Comparison of ENCODE assay signal across 8 cellular contexts in genomic region chr16:588639-588888, GRCh38. TPM values are rescaled to one million over a fixed set of nuclear protein-coding genes. Genes with fewer than 3 reads are reported as not detected.
DNase-seq lines count a peak whose midpoint lies in the region; ATAC-seq and TF ChIP-seq lines count a peak whose summit lies in the region.

No MANE protein-coding gene starts in this region.

- peak overlapping the region; percentile 90 for H3K27ac ChIP-seq in GM23248

- intact Hi-C loops in sciatic nerve (cut with DNase I): loop anchor here (10.0 kb wide), 1 partner anchor 66 kb away; no protein-coding TSS in a partner anchor

- H3K4me1 Mint-ChIP-seq in glutamatergic neuron (ENCODE audit: low read depth, unreplicated experiment): peaks cover 27% of the 10 kb centered on the region

- peaks cover 47% of the 10 kb centered on the region for H3K79me2 ChIP-seq in GM23248 (ENCODE audit: insufficient read depth)

- peaks cover 20% of the 10 kb centered on the region for H3K9me3 Mint-ChIP-seq in glutamatergic neuron (ENCODE audit: unreplicated experiment)

- no peak for ATAC-seq in sciatic nerve

- no peaks in the 10 kb centered on the region for H4K20me1 ChIP-seq in GM23248 (ENCODE audit: insufficient read depth)

- DNase-seq in GDM1 (lab: John Stamatoyannopoulos, UW): peak; percentile 37
- peak; percentile 92 for DNase-seq in GM23248
- DNase-seq in NCI-H69 (lab: John Stamatoyannopoulos, UW): peak; percentile 68
- DNase-seq in activated effector memory CD4-positive, alpha-beta T cell treated with Interleukin-2 at 50 U/mL for 16 hours: peak; percentile 48
- peak; percentile 65 for DNase-seq in glutamatergic neuron
- peak; percentile 68 for DNase-seq in sciatic nerve (ENCODE audit: low spot score)
- no peak for DNase-seq in G401 (ENCODE audit: low spot score)
- DNase-seq in iPS-NIHi7 (ENCODE audit: extremely low spot score): no peak

- 0 to 2% methylated on average over 18 to 21 of the region's 21 CpGs for WGBS in GM23248 (ENCODE audit: low coverage in 1 of 2, low lambda C conversion rate in 2 of 2, missing lambda C conversion rate in 2 of 2), 2 experiments

- H3K36me3 ChIP-seq in GM23248 (ENCODE audit: low read depth): no peaks in the 10 kb centered on the region

- H3K4me3 ChIP-seq in GM23248: peak overlapping the region; percentile 78

- peaks cover 24% of the 10 kb centered on the region for H3K27me3 Mint-ChIP-seq in glutamatergic neuron (ENCODE audit: unreplicated experiment)

- H3K36me3 Mint-ChIP-seq in glutamatergic neuron (ENCODE audit: unreplicated experiment): peaks cover 7% of the 10 kb centered on the region

- peak overlapping the region; percentile 83 for H3K27ac Mint-ChIP-seq in glutamatergic neuron (ENCODE audit: unreplicated experiment)

- no peak for TF ChIP-seq CTCF in glutamatergic neuron (IDR thresholded peaks at IDR 0.05; ENCODE audit: partially characterized antibody, unreplicated experiment)

- H3K4me3 Mint-ChIP-seq in glutamatergic neuron (ENCODE audit: unreplicated experiment): peak overlapping the region; percentile 93

- no peaks in the 10 kb centered on the region; the same call in 1 of the 2 replicates for H3F3A ChIP-seq in GM23248 (ENCODE audit: insufficient read depth)

- no peaks in the 10 kb centered on the region for H3K9me2 ChIP-seq in GM23248 (ENCODE audit: insufficient read depth)

- H2AFZ ChIP-seq in GM23248: peak overlapping the region; percentile 31

- H3K9me3 ChIP-seq in GM23248 (ENCODE audit: low read depth): no peaks in the 10 kb centered on the region

- H3K4me1 ChIP-seq in GM23248 (ENCODE audit: insufficient read depth): 0 out of 2 replicates have a peak, but pooled peaks cover 5% of the 10 kb centered on the region

- H3K4me2 ChIP-seq in GM23248 (ENCODE audit: unreplicated experiment): peak overlapping the region; percentile 72

- H3K27me3 ChIP-seq in GM23248 (replicated peaks; ENCODE audit: insufficient read depth): no peaks in the 10 kb centered on the region

- peak overlapping the region; percentile 84 for H3K9ac ChIP-seq in GM23248

- in situ Hi-C loops in GM23248 (cut with MboI): no loop called here
- in situ Hi-C loops in G401 (cut with HindIII; ENCODE audit: low sequenced_read_pairs): no loop called here

RNA-seq across cellular contexts. Expression of gene RAB40C, which starts 1.3 kb away (rescaled TPM):
- 18.8 and 28.3 TPM in 2 replicates for total RNA-seq in GM23248 (2014; rRNA removed; shearing (Covaris generic))
- polyA plus RNA-seq in GM23248 (2016; fragmentation: Nextera tagmentation; extraction: Ambion mirVana): 9.5 TPM in 2 replicates
- total RNA-seq in glutamatergic neuron (ENCODE audit: unreplicated experiment) (48.3 TPM), sciatic nerve (22.5 TPM)
- 28.6 and 32.2 TPM in 2 replicates for total RNA-seq in G401 (2014; rRNA removed; shearing (Covaris generic))

RNA-seq across cellular contexts. Expression of gene PIGQ, which starts 18.8 kb away (rescaled TPM):
- total RNA-seq in GM23248 (2014; rRNA removed; shearing (Covaris generic)): 35.0 and 43.5 TPM in 2 replicates
- polyA plus RNA-seq in GM23248 (2016; fragmentation: Nextera tagmentation; extraction: Ambion mirVana): 31.6 and 33.9 TPM in 2 replicates
- total RNA-seq in glutamatergic neuron (ENCODE audit: unreplicated experiment) (85.0 TPM), sciatic nerve (46.6 TPM)
- total RNA-seq in G401 (2014; rRNA removed; shearing (Covaris generic)): 38.8 and 54.4 TPM in 2 replicates

RNA-seq across cellular contexts. Expression of gene NHLRC4, which starts 21.8 kb away (rescaled TPM):
- 0.11 and 0.13 TPM in 2 replicates for total RNA-seq in GM23248 (2014; rRNA removed; shearing (Covaris generic))
- 0.20 TPM in 1 of 2 replicates, not detected in the other for polyA plus RNA-seq in GM23248 (2016; fragmentation: Nextera tagmentation; extraction: Ambion mirVana)
- total RNA-seq in glutamatergic neuron (ENCODE audit: unreplicated experiment): 3.4 TPM
- 1.2 TPM for total RNA-seq in sciatic nerve
- 2.7 and 4.1 TPM in 2 replicates for total RNA-seq in G401 (2014; rRNA removed; shearing (Covaris generic))

RNA-seq across cellular contexts. Expression of gene PRR35, which starts 28.4 kb away (rescaled TPM):
- not detected in 2 replicates for total RNA-seq in GM23248 (2014; rRNA removed; shearing (Covaris generic))
- polyA plus RNA-seq in GM23248 (2016; fragmentation: Nextera tagmentation; extraction: Ambion mirVana): not detected in 2 replicates
- total RNA-seq in glutamatergic neuron (ENCODE audit: unreplicated experiment) (not detected), sciatic nerve (not detected)
- total RNA-seq in G401 (2014; rRNA removed; shearing (Covaris generic)): 0.41 and 2.3 TPM in 2 replicates

RNA-seq across cellular contexts. Expression of gene WFIKKN1, which starts 42.2 kb away (rescaled TPM):
- not detected in 2 replicates for total RNA-seq in GM23248 (2014; rRNA removed; shearing (Covaris generic))
- not detected in 2 replicates for polyA plus RNA-seq in GM23248 (2016; fragmentation: Nextera tagmentation; extraction: Ambion mirVana)
- total RNA-seq in glutamatergic neuron (ENCODE audit: unreplicated experiment) (61.9 TPM), sciatic nerve (1.5 TPM)
- total RNA-seq in G401 (2014; rRNA removed; shearing (Covaris generic)): 44.6 and 64.4 TPM in 2 replicates

Comparison
In these comparisons a context has a peak if more than half of its experiments do, and no peak if none do; other contexts are left out.
1. DNase-seq: peak in GDM1 (single experiment), GM23248 (single experiment), NCI-H69 (single experiment), activated effector memory CD4-positive, alpha-beta T cell treated with Interleukin-2 at 50 U/mL for 16 hours (single experiment), glutamatergic neuron (single experiment) and sciatic nerve (single experiment); none in G401 (single experiment) and iPS-NIHi7 (single experiment).